Comparison of ENCODE assay signal across 9 cellular contexts in genomic region chr16:4680673-4681470, GRCh38. TPM values are rescaled to one million over a fixed set of nuclear protein-coding genes. Genes with fewer than 3 reads are reported as not detected.
DNase-seq lines count a peak whose midpoint lies in the region; ATAC-seq and TF ChIP-seq lines count a peak whose summit lies in the region.
"Had no signal": no experiment of that assay in that cellular context is flagged by ENCODE, and none has a peak within 500 bp of the region (broad histone marks: within the 10 kb centered on the region; RNA-seq: fewer than 3 reads in every experiment).

No MANE protein-coding gene starts in this region.

- ATAC-seq in T-helper 17 cell (no peak), GM18909 (IDR thresholded peaks at IDR 0.05; ENCODE audit: poor library complexity, unreplicated experiment) (no peak), GM21526 (IDR thresholded peaks at IDR 0.05; ENCODE audit: low FRiP score, unreplicated experiment) (no peak), aorta (ENCODE audit: low FRiP score) (no peak)

- H3K4me1 Mint-ChIP-seq in T-helper 17 cell: peaks cover 22% of the 10 kb centered on the region

- intact Hi-C loops in aorta (cut with DNase I): no loop called here

- H3K9me3 ChIP-seq in AG04450 (ENCODE audit: control insufficient read depth, insufficient read depth, low read length) (no peaks in the 10 kb centered on the region; the same call in 1 of the 2 replicates), T-helper 17 cell (ENCODE audit: control insufficient read depth, low read length, poor library complexity, severe bottlenecking) (no peaks in the 10 kb centered on the region), neutrophil (no peaks in the 10 kb centered on the region), aorta (ENCODE audit: control insufficient read depth, low read length) (no peaks in the 10 kb centered on the region)

- H3K36me3 Mint-ChIP-seq in T-helper 17 cell (ENCODE audit: low read depth): peaks cover 9% of the 10 kb centered on the region

- no peak for TF ChIP-seq CTCF in AG04450 (IDR thresholded peaks at IDR 0.05; ENCODE audit: low read depth, low read length)
- TF ChIP-seq CTCF in fibroblast of the aortic adventitia (IDR thresholded peaks at IDR 0.05; ENCODE audit: insufficient read depth, low read length): no peak
- no peak for TF ChIP-seq CTCF in neutrophil (IDR thresholded peaks at IDR 0.05)

- H3K4me1 ChIP-seq in neutrophil (ENCODE audit: control insufficient read depth in 1 of 2, insufficient read depth in 1 of 2, low read depth in 1 of 2, low read length in 1 of 2): peaks cover 29 to 32% of the 10 kb centered on the region in 2 experiments
- no peaks in the 10 kb centered on the region for H3K4me1 ChIP-seq in aorta (ENCODE audit: control insufficient read depth in 1 of 2, insufficient read depth in 2 of 2, low read length in 2 of 2)

- H3K4me3 Mint-ChIP-seq in T-helper 17 cell: peak overlapping the region; percentile 63

- CTCF ChIA-PET in AG04450 (lab: Charles Lee): no interaction called here

- H3K27ac ChIP-seq in AG04450 (ENCODE audit: low read depth, low read length) (peak overlapping the region; percentile 85), neutrophil (peak overlapping the region; percentile 95), aorta (ENCODE audit: low read depth in 1 of 2, low read length in 2 of 2) (no peak overlapping the region)

- H3K4me3 ChIP-seq in AG04450 (ENCODE audit: low read depth, low read length): peak overlapping the region; percentile 36
- H3K4me3 ChIP-seq in fibroblast of the aortic adventitia (ENCODE audit: low read depth, low read length): peak overlapping the region; percentile 66
- peak overlapping the region; percentile 69 to 71 for H3K4me3 ChIP-seq in neutrophil (ENCODE audit: low read depth in 1 of 2, low read length in 1 of 2)
- no peak overlapping the region for H3K4me3 ChIP-seq in aorta (ENCODE audit: low read length in 2 of 2)

- WGBS in aorta, 2 donors: 62 to 63% methylated on average over 26 of the region's 26 CpGs

- POLR2A ChIA-PET in AG04450 (lab: Yijun Ruan, JAX): no interaction called here

- H3K27me3 ChIP-seq in AG04450 (ENCODE audit: control insufficient read depth, insufficient read depth, low read length) (no peaks in the 10 kb centered on the region), neutrophil (no peaks in the 10 kb centered on the region), aorta (ENCODE audit: control insufficient read depth in 1 of 2, insufficient read depth in 2 of 2, low read length in 1 of 2) (no peaks in the 10 kb centered on the region)

- H3K27me3 Mint-ChIP-seq in T-helper 17 cell: no peaks in the 10 kb centered on the region

- H3K36me3 ChIP-seq in neutrophil: peaks cover 89% of the 10 kb centered on the region
- H3K36me3 ChIP-seq in aorta (ENCODE audit: control insufficient read depth in 1 of 2, insufficient read depth in 2 of 2, low read length in 1 of 2): peaks cover 0 to 4% of the 10 kb centered on the region in 2 donors

- DNase-seq in AG04450 (ENCODE audit: low read depth, low spot score): no peak
- DNase-seq in T-helper 17 cell: no peak
- no peak for DNase-seq in fibroblast of the aortic adventitia (ENCODE audit: low read depth)
- DNase-seq in ecto neural progenitor cell (ENCODE audit: low spot score): no peak
- no peak for DNase-seq in aorta
- DNase-seq: NCI-H1048 had no signal

- H3K27ac Mint-ChIP-seq in T-helper 17 cell: no peak overlapping the region

RNA-seq across cellular contexts. Expression of gene NUDT16L1, which starts 12.5 kb away (rescaled TPM):
- polyA plus RNA-seq in AG04450 (2011; rRNA removed): 25.2 and 29.3 TPM in 2 replicates
- polyA minus RNA-seq in AG04450 (2011; rRNA and poly(A)+ RNA removed): 5.9 and 7.2 TPM in 2 replicates
- total RNA-seq in T-helper 17 cell: 10 to 100 TPM; 44.7 to 49.6 TPM
- total RNA-seq in fibroblast of the aortic adventitia (ENCODE audit: low replicate concordance): 15.4 and 48.3 TPM in 2 replicates
- 10 to 100 TPM; 11.1 to 16.2 TPM for total RNA-seq in aorta
- 10 to 100 TPM; 25.2 to 28.3 TPM for polyA plus RNA-seq in aorta

RNA-seq across cellular contexts. Expression of gene ANKS3, which starts 53.2 kb away (rescaled TPM):
- 14.0 and 15.0 TPM in 2 replicates for polyA plus RNA-seq in AG04450 (2011; rRNA removed)
- 26.1 and 38.9 TPM in 2 replicates for polyA minus RNA-seq in AG04450 (2011; rRNA and poly(A)+ RNA removed)
- 10 to 100 TPM; 15.6 to 20.0 TPM for total RNA-seq in T-helper 17 cell
- 22.0 and 28.2 TPM in 2 replicates for total RNA-seq in fibroblast of the aortic adventitia (ENCODE audit: low replicate concordance)
- 10 to 100 TPM; 21.7 to 36.7 TPM for total RNA-seq in aorta
- polyA plus RNA-seq in aorta: 10 to 100 TPM in 1 of 2 donors, 1 to 10 TPM in 1; 6.3 to 79.5 TPM

RNA-seq across cellular contexts. Expression of gene DNAAF8, which starts 53.5 kb away (rescaled TPM):
- 0.89 and 1.6 TPM in 2 replicates for polyA plus RNA-seq in AG04450 (2011; rRNA removed)
- polyA minus RNA-seq in AG04450 (2011; rRNA and poly(A)+ RNA removed): 0.78 and 1.7 TPM in 2 replicates
- total RNA-seq in T-helper 17 cell: not detected
- total RNA-seq in fibroblast of the aortic adventitia (ENCODE audit: low replicate concordance): 1.4 TPM in 1 of 2 replicates, not detected in the other
- total RNA-seq in aorta: under 1 TPM in 1 of 2 donors, not detected in 1; 0.24 TPM
- polyA plus RNA-seq in aorta: under 1 TPM in 1 of 2 donors, not detected in 1; 0.49 TPM

RNA-seq across cellular contexts. Expression of gene MGRN1, which starts 56.2 kb away (rescaled TPM):
- polyA plus RNA-seq in AG04450 (2011; rRNA removed) (3.4 and 8.6 TPM in 2 replicates), aorta (10 to 100 TPM; 15.4 to 21.5 TPM)
- polyA minus RNA-seq in AG04450 (2011; rRNA and poly(A)+ RNA removed): 11.3 and 18.2 TPM in 2 replicates
- total RNA-seq in T-helper 17 cell (10 to 100 TPM; 69.3 to 74.7 TPM), fibroblast of the aortic adventitia (ENCODE audit: low replicate concordance) (24.5 and 34.3 TPM in 2 replicates), aorta (10 to 100 TPM; 64.3 to 77.7 TPM)

Comparison
In these comparisons a context has a peak if more than half of its experiments do, and no peak if none do; other contexts are left out.
1. H3K27ac ChIP-seq: peak in AG04450 (single experiment) and neutrophil (single experiment); none in aorta (0 of 2).
2. H3K4me3 ChIP-seq: peak in AG04450 (single experiment), fibroblast of the aortic adventitia (single experiment) and neutrophil (2 of 2); none in aorta (0 of 2).